In genomic region chr19:2282062-2282861, GRCh38 we compare ENCODE assay signal across 9 cellular contexts. TPM values are rescaled to one million over a fixed set of nuclear protein-coding genes. Genes with fewer than 3 reads are reported as not detected.
DNase-seq lines count a peak whose midpoint lies in the region; ATAC-seq, FAIRE-seq and TF ChIP-seq lines count a peak whose summit lies in the region.
"Had no signal": no experiment of that assay in that cellular context is flagged by ENCODE, and none has a peak within 500 bp of the region (broad histone marks: within the 10 kb centered on the region; RNA-seq: fewer than 3 reads in every experiment).

A gene with protein sequence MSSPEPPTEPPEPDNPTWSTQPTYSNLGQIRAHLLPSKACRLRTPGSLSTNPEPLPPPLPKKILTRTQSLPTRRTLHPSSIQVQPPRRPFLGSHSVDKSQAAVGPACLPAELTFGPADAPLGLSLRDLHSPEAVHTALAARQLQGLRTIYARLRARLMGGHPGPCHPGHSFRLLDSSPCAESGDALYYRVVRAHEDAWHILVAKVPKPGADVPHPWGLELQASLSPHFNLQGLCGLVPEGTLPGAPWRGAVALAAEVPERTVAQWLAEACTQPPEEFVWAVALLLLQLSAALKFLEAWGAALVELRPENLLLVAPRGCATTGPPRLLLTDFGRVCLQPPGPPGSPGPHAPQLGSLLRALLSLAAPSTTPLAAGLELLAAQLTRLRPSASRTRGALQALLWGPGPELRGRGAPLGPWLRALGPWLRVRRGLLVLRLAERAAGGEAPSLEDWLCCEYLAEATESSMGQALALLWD (minus strand): TSS chr19:2282175. CDS start chr19:2280931, 1,244 bp downstream.

- no peak for ATAC-seq in GM21576 (IDR thresholded peaks at IDR 0.05; ENCODE audit: unreplicated experiment)
- no peak for ATAC-seq in GM21528 (IDR thresholded peaks at IDR 0.05; ENCODE audit: low FRiP score, unreplicated experiment)

- H3K27ac Mint-ChIP-seq in T-helper 2 cell treated with Interferon-gamma antibody and Interleukin-4, amounts not matched to agents 5 μg/mL and 100 μg/mL, for 36 hours, result peak within 1 kb of the TSS; percentile 49
- no peak within 1 kb of the TSS for H3K27ac Mint-ChIP-seq in nephron progenitor cell

- H3K36me3 Mint-ChIP-seq in T-helper 2 cell treated with Interferon-gamma antibody and Interleukin-4, amounts not matched to agents 5 μg/mL and 100 μg/mL, for 36 hours (ENCODE audit: low read depth), result no peaks in the 10 kb centered on the region
- H3K36me3 Mint-ChIP-seq in nephron progenitor cell (ENCODE audit: low read depth), result peaks cover 2% of the 10 kb centered on the region

- H3K27me3 Mint-ChIP-seq in T-helper 2 cell treated with Interferon-gamma antibody and Interleukin-4, amounts not matched to agents 5 μg/mL and 100 μg/mL, for 36 hours (ENCODE audit: low read depth), result peaks cover 7% of the 10 kb centered on the region
- peaks cover 73% of the 10 kb centered on the region for H3K27me3 Mint-ChIP-seq in nephron progenitor cell (ENCODE audit: low read depth, poor library complexity)

- peaks cover 9% of the 10 kb centered on the region for H3K4me1 Mint-ChIP-seq in T-helper 2 cell treated with Interferon-gamma antibody and Interleukin-4, amounts not matched to agents 5 μg/mL and 100 μg/mL, for 36 hours (ENCODE audit: low read depth)
- peaks cover 7% of the 10 kb centered on the region for H3K4me1 Mint-ChIP-seq in nephron progenitor cell

- no peak for TF ChIP-seq CTCF in nephron progenitor cell (IDR thresholded peaks at IDR 0.05)

- H3K9me3 Mint-ChIP-seq in T-helper 2 cell treated with Interferon-gamma antibody and Interleukin-4, amounts not matched to agents 5 μg/mL and 100 μg/mL, for 36 hours, result no peaks in the 10 kb centered on the region
- H3K9me3 Mint-ChIP-seq in nephron progenitor cell, result no peaks in the 10 kb centered on the region

- FAIRE-seq in frontal cortex (lab: Jason Lieb, UNC), result no peak
- FAIRE-seq: A204.1 had no signal

- DNase-seq in NCI-H146 (lab: John Stamatoyannopoulos, UW), result peak; percentile 12
- no peak for DNase-seq in NCI-H146 treated with DMSO at 0.1 percent for 48 hours (lab: John Stamatoyannopoulos, UW; ENCODE audit: unreplicated experiment)
- DNase-seq in T-helper 2 cell treated with Interferon-gamma antibody and Interleukin-4, amounts not matched to agents 5 μg/mL and 100 μg/mL, for 36 hours (ENCODE audit: low spot score), result peak; percentile 38
- peak; percentile 56 to 66 for DNase-seq in frontal cortex (ENCODE audit: low spot score in 2 of 2)
- DNase-seq in nephron progenitor cell, result peak; percentile 75
- no peak for DNase-seq in NCI-H1105 treated with DMSO at 0.1 percent for 48 hours (lab: John Stamatoyannopoulos, UW)

- peak within 1 kb of the TSS; percentile 73 for H3K4me3 Mint-ChIP-seq in T-helper 2 cell treated with Interferon-gamma antibody and Interleukin-4, amounts not matched to agents 5 μg/mL and 100 μg/mL, for 36 hours
- peak within 1 kb of the TSS; percentile 55 for H3K4me3 Mint-ChIP-seq in nephron progenitor cell

RNA-seq across cellular contexts. Expression of the gene that starts here (rescaled TPM):
- under 0.01 TPM for total RNA-seq in frontal cortex

Comparison
In these comparisons a context has a peak if more than half of its experiments do, and no peak if none do; other contexts are left out.
1. DNase-seq: peak in NCI-H146 (single experiment), T-helper 2 cell treated with Interferon-gamma antibody and Interleukin-4, amounts not matched to agents 5 μg/mL and 100 μg/mL, for 36 hours (single experiment) and nephron progenitor cell (single experiment); none in NCI-H146 treated with DMSO at 0.1 percent for 48 hours (single experiment) and NCI-H1105 treated with DMSO at 0.1 percent for 48 hours (single experiment).
2. Peak in DNase-seq in frontal cortex; RNA of the gene not detected or under 1 TPM.